14 cellular contexts compared by ENCODE assay signal in the genomic region with DNA sequence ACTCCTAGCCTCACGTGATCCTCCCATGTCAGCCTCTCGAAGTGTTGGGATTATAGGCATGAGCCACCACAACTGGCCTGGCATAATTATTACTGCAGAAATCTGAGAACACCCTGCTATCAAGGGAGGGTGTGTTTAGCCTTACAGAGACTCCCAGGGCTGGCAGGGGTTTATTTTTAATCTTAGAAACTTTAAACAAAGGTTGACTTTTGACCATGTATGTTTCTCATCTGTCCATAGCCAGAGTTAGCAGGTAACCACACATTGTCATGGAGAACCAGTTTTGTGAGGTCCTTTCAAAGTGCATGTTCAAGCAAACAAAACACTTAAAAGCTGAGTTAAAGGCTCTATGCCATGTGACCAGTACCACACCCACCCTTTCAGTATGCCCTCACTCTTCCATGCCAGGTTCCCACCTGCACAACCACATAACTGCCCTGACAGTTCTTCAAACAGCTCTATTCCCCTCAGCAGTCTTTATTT. TPM values are rescaled to one million over a fixed set of nuclear protein-coding genes. Genes with fewer than 3 reads are reported as not detected.
DNase-seq lines count a peak whose midpoint lies in the region; ATAC-seq and TF ChIP-seq lines count a peak whose summit lies in the region.
"Had no signal": no experiment of that assay in that cellular context is flagged by ENCODE, and none has a peak within 500 bp of the region (broad histone marks: within the 10 kb centered on the region; RNA-seq: fewer than 3 reads in every experiment).

No MANE protein-coding gene starts in this region.

- no peak for TF ChIP-seq EP300 in sigmoid colon (IDR thresholded peaks at IDR 0.05)

- no peaks in the 10 kb centered on the region for H3K36me3 ChIP-seq in sigmoid colon

- no peak overlapping the region for H3K4me3 ChIP-seq in right cardiac atrium (ENCODE audit: low read length)
- no peak overlapping the region for H3K4me3 ChIP-seq in sigmoid colon
- H3K4me3 ChIP-seq: dorsolateral prefrontal cortex, heart right ventricle had no signal

- TF ChIP-seq CTCF in type B pancreatic cell (conservative IDR thresholded peaks at IDR 0.05) (no peak), sigmoid colon (IDR thresholded peaks at IDR 0.05) (no peak)

- no peak overlapping the region for H3K27ac ChIP-seq in right cardiac atrium (ENCODE audit: low read length)
- no peak overlapping the region for H3K27ac ChIP-seq in sigmoid colon
- H3K27ac ChIP-seq: dorsolateral prefrontal cortex had no signal

- H3K27ac Mint-ChIP-seq in activated naive CD8-positive, alpha-beta T cell: peak overlapping the region; percentile 50
- no peak overlapping the region for H3K27ac Mint-ChIP-seq in activated naive CD8-positive, alpha-beta T cell treated with anti-CD3 and anti-CD28 coated beads for 36 hours
- H3K27ac Mint-ChIP-seq in type B pancreatic cell: peak overlapping the region; percentile 67

- peak overlapping the region; percentile 7 for H3K4me3 Mint-ChIP-seq in activated naive CD8-positive, alpha-beta T cell
- no peak overlapping the region for H3K4me3 Mint-ChIP-seq in activated naive CD8-positive, alpha-beta T cell treated with anti-CD3 and anti-CD28 coated beads for 36 hours
- no peak overlapping the region for H3K4me3 Mint-ChIP-seq in type B pancreatic cell
- H3K4me3 Mint-ChIP-seq: CD8-positive, alpha-beta T cell had no signal

- H3K36me3 Mint-ChIP-seq in activated naive CD8-positive, alpha-beta T cell: peaks cover 21% of the 10 kb centered on the region
- H3K36me3 Mint-ChIP-seq in activated naive CD8-positive, alpha-beta T cell treated with anti-CD3 and anti-CD28 coated beads for 36 hours: peaks cover 86% of the 10 kb centered on the region
- H3K36me3 Mint-ChIP-seq in type B pancreatic cell: peaks cover 9% of the 10 kb centered on the region

- no peaks in the 10 kb centered on the region for H3K27me3 ChIP-seq in right cardiac atrium (ENCODE audit: control insufficient read depth, insufficient read depth)
- H3K27me3 ChIP-seq in sigmoid colon: no peaks in the 10 kb centered on the region
- H3K27me3 ChIP-seq: dorsolateral prefrontal cortex, heart right ventricle had no signal

- H3K4me1 ChIP-seq in right cardiac atrium (ENCODE audit: control insufficient read depth, insufficient read depth, low read length) (peaks cover 20% of the 10 kb centered on the region), sigmoid colon (peaks cover 0 to 50% (median 36%) of the 10 kb centered on the region in 4 donors)

- ATAC-seq in right cardiac atrium (peak; percentile 18 to 23), GM18520 (IDR thresholded peaks at IDR 0.05; ENCODE audit: unreplicated experiment) (no peak), HG03196 (IDR thresholded peaks at IDR 0.05; ENCODE audit: unreplicated experiment) (no peak)
- ATAC-seq: naive thymus-derived CD8-positive, alpha-beta T cell had no signal

- intact Hi-C loops in right cardiac atrium (cut with DNase I): no loop called here
- intact Hi-C loops in sigmoid colon (cut with DNase I): no loop called here

- H3K9me3 ChIP-seq in right cardiac atrium (ENCODE audit: control insufficient read depth, low read length) (no peaks in the 10 kb centered on the region), sigmoid colon (no peaks in the 10 kb centered on the region)
- H3K9me3 ChIP-seq: heart right ventricle had no signal

- H3K4me1 Mint-ChIP-seq in activated naive CD8-positive, alpha-beta T cell (ENCODE audit: low read depth): peaks cover 82% of the 10 kb centered on the region
- peaks cover 77% of the 10 kb centered on the region for H3K4me1 Mint-ChIP-seq in activated naive CD8-positive, alpha-beta T cell treated with anti-CD3 and anti-CD28 coated beads for 36 hours
- peaks cover 27% of the 10 kb centered on the region for H3K4me1 Mint-ChIP-seq in type B pancreatic cell (ENCODE audit: unreplicated experiment)

- no peaks in the 10 kb centered on the region for H3K27me3 Mint-ChIP-seq in activated naive CD8-positive, alpha-beta T cell
- no peaks in the 10 kb centered on the region for H3K27me3 Mint-ChIP-seq in activated naive CD8-positive, alpha-beta T cell treated with anti-CD3 and anti-CD28 coated beads for 36 hours
- no peaks in the 10 kb centered on the region for H3K27me3 Mint-ChIP-seq in type B pancreatic cell
- H3K27me3 Mint-ChIP-seq: naive thymus-derived CD8-positive, alpha-beta T cell had no signal

- 74% methylated on average over 2 of the region's 2 CpGs for WGBS in right cardiac atrium
- WGBS in sigmoid colon, 2 donors: 13 to 72% methylated on average over 2 of the region's 2 CpGs

- DNase-seq in activated naive CD8-positive, alpha-beta T cell treated with anti-CD3 and anti-CD28 coated beads for 36 hours: no peak
- DNase-seq in NCI-H748 treated with DMSO at 0.1 percent for 48 hours (lab: John Stamatoyannopoulos, UW) (peak; percentile 10), right cardiac atrium (no peak), type B pancreatic cell (ENCODE audit: extremely low spot score, unreplicated experiment) (no peak), sigmoid colon (no peak)
- DNase-seq: activated gamma-delta T cell; CD8-positive, alpha-beta T cell; dorsolateral prefrontal cortex; heart right ventricle; naive thymus-derived CD8-positive, alpha-beta T cell; NCI-H526 treated with DMSO at 0.1 percent for 48 hours had no signal

- H3K9me3 Mint-ChIP-seq in activated naive CD8-positive, alpha-beta T cell (ENCODE audit: low read depth): no peaks in the 10 kb centered on the region
- H3K9me3 Mint-ChIP-seq in activated naive CD8-positive, alpha-beta T cell treated with anti-CD3 and anti-CD28 coated beads for 36 hours: no peaks in the 10 kb centered on the region
- no peaks in the 10 kb centered on the region for H3K9me3 Mint-ChIP-seq in type B pancreatic cell
- H3K9me3 Mint-ChIP-seq: CD8-positive, alpha-beta T cell; naive thymus-derived CD8-positive, alpha-beta T cell had no signal

- no peak for TF ChIP-seq POLR2A in sigmoid colon (IDR thresholded peaks at IDR 0.05)

RNA-seq across cellular contexts. Expression of a gene that starts 11.1 kb away (rescaled TPM):
- 10 to 100 TPM; 89.1 to 94.4 TPM for total RNA-seq in activated naive CD8-positive, alpha-beta T cell treated with anti-CD3 and anti-CD28 coated beads for 36 hours
- total RNA-seq in right cardiac atrium: 10 to 100 TPM; 15.4 to 18.6 (median 18.2) TPM
- 9.9 TPM for polyA plus RNA-seq in right cardiac atrium
- 18.2 and 26.6 TPM in 2 replicates for total RNA-seq in type B pancreatic cell (ENCODE audit: low replicate concordance)
- total RNA-seq in sigmoid colon: 10 to 100 TPM; 21.2 to 35.0 (median 24.5) TPM
- 10 to 100 TPM; 12.0 to 19.1 (median 15.0) TPM for polyA plus RNA-seq in sigmoid colon

RNA-seq across cellular contexts. Expression of a gene that starts 48.1 kb away (rescaled TPM):
- not detected for total RNA-seq in activated naive CD8-positive, alpha-beta T cell treated with anti-CD3 and anti-CD28 coated beads for 36 hours
- total RNA-seq in right cardiac atrium (under 1 TPM in 2 of 4 donors, not detected in 2; 0.35 to 0.37 TPM), type B pancreatic cell (ENCODE audit: low replicate concordance) (not detected in 2 replicates), sigmoid colon (not detected)
- polyA plus RNA-seq in right cardiac atrium (not detected), sigmoid colon (not detected)
- total RNA-seq: naive thymus-derived CD8-positive, alpha-beta T cell had no signal
- polyA plus RNA-seq: heart right ventricle had no signal

Comparison
In these comparisons a context has a peak if more than half of its experiments do, and no peak if none do; other contexts are left out.
1. ATAC-seq: peak in right cardiac atrium (2 of 2); none in GM18520 (single experiment) and HG03196 (single experiment).